Comparison of ENCODE assay signal across 21 cellular contexts in the genomic region with DNA sequence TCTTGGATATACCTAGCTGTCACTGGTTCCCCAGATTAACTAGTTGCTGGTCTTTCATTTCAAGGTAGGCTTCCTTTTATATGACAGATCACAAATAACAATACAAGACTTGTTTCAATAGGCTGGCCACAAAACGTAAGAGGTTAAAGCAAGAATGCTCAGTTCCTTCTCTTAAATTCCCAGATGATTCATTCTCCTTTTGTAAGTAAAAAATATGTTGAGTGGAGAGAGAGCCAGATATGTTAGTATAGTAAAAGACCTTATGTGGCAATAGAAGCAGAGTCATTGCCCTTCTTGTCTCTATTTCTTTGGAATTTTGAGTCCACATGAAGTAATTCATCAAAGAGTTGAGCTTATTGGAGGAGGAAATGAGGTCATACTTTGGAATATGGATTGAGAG.
DNase-seq lines count a peak whose midpoint lies in the region; ATAC-seq and TF ChIP-seq lines count a peak whose summit lies in the region.
"Had no signal": no experiment of that assay in that cellular context is flagged by ENCODE, and none has a peak within 500 bp of the region (broad histone marks: within the 10 kb centered on the region; RNA-seq: fewer than 3 reads in every experiment).

No MANE protein-coding gene starts in this region.

- no peaks in the 10 kb centered on the region for H3F3A ChIP-seq in GM23338 (replicated peaks; ENCODE audit: low read depth)

- H2AFZ ChIP-seq in GM23338: no peak overlapping the region
- H2AFZ ChIP-seq: GM23248 had no signal

- POLR2A ChIA-PET in activated CD4-positive, alpha-beta T cell treated with anti-CD3 and anti-CD28 coated beads, Interleukin-2, amount 10 ng/mL, durations not matched to agents 7 days and 5 days (lab: Charles Lee): no interaction called here

- H3K27me3 ChIP-seq in GM23338 (ENCODE audit: insufficient read depth): no peaks in the 10 kb centered on the region

- H3K4me1 ChIP-seq in GM23338 (ENCODE audit: insufficient read depth): peaks cover 6% of the 10 kb centered on the region; the same call in 1 of the 2 replicates

- H3K27ac ChIP-seq in GM23338 (ENCODE audit: low read depth): no peak overlapping the region
- H3K27ac ChIP-seq: GM23248 had no signal

- no peaks in the 10 kb centered on the region for H3K36me3 Mint-ChIP-seq in GM23338 (ENCODE audit: low read depth)
- H3K36me3 Mint-ChIP-seq in activated CD4-positive, alpha-beta T cell treated with anti-CD3 and anti-CD28 coated beads, Interleukin-2, amount 10 ng/mL, durations not matched to agents 7 days and 5 days (ENCODE audit: low read depth): no peaks in the 10 kb centered on the region
- H3K36me3 Mint-ChIP-seq: CD14-positive monocyte had no signal

- H3K4me2 ChIP-seq in GM23338: no peak overlapping the region

- no peak overlapping the region; the same call in 1 of the 2 replicates for H3K27ac Mint-ChIP-seq in GM23338
- no peak overlapping the region for H3K27ac Mint-ChIP-seq in activated CD4-positive, alpha-beta T cell treated with anti-CD3 and anti-CD28 coated beads, Interleukin-2, amount 10 ng/mL, durations not matched to agents 7 days and 5 days
- H3K27ac Mint-ChIP-seq: CD14-positive monocyte had no signal

- DNase-seq in GM23338 (ENCODE audit: low spot score) (peak; percentile 1), MV-4-11 (lab: John Stamatoyannopoulos, UW) (peak; percentile 1), dedifferentiated amniotic fluid mesenchymal stem cell (ENCODE audit: extremely low spot score) (peak; percentile 11), non-pigmented ciliary epithelial cell (ENCODE audit: low read depth) (peak; percentile 9), posterior cingulate gyrus (no peak), NCI-H146 treated with DMSO at 0.1 percent for 48 hours (lab: John Stamatoyannopoulos, UW; ENCODE audit: unreplicated experiment) (no peak)
- no peak for DNase-seq in activated CD4-positive, alpha-beta T cell treated with anti-CD3 and anti-CD28 coated beads, Interleukin-2, amount 10 ng/mL, durations not matched to agents 7 days and 5 days
- DNase-seq: AML-193, DMS79 treated with DMSO at 0.1 percent for 48 hours, GM23248, KBM-7, NCI-H1417, NCI-H187 treated with DMSO at 0.1 percent for 48 hours, NCI-H2227 treated with DMSO at 0.1 percent for 48 hours, NCI-H510A treated with DMSO at 0.1 percent for 48 hours, NCI-H82, RPMI8226, SIG-M5 had no signal

- no peak for TF ChIP-seq CTCF in GM23338 (conservative IDR thresholded peaks at IDR 0.05; ENCODE audit: low read depth in 2 of 2)

- intact Hi-C loops in posterior cingulate gyrus (cut with DNase I): no loop called here

- CTCF ChIA-PET in activated CD4-positive, alpha-beta T cell treated with anti-CD3 and anti-CD28 coated beads, Interleukin-2, amount 10 ng/mL, durations not matched to agents 7 days and 5 days (lab: Charles Lee): no interaction called here

- no peaks in the 10 kb centered on the region for H3K79me2 ChIP-seq in GM23338 (replicated peaks; ENCODE audit: insufficient read depth)

- no peak for ATAC-seq in GM23338
- ATAC-seq in GM21360 (IDR thresholded peaks at IDR 0.05; ENCODE audit: unreplicated experiment): no peak
- ATAC-seq: HCT116 had no signal

- peaks cover 17% of the 10 kb centered on the region; the same call in 2 of the 3 replicates for H3K4me1 Mint-ChIP-seq in GM23338
- H3K4me1 Mint-ChIP-seq in activated CD4-positive, alpha-beta T cell treated with anti-CD3 and anti-CD28 coated beads, Interleukin-2, amount 10 ng/mL, durations not matched to agents 7 days and 5 days: no peaks in the 10 kb centered on the region
- H3K4me1 Mint-ChIP-seq: CD14-positive monocyte had no signal

- no peak overlapping the region for H3K4me3 ChIP-seq in GM23338
- H3K4me3 ChIP-seq: GM23248 had no signal

- H3K27me3 Mint-ChIP-seq in GM23338 (ENCODE audit: insufficient read depth, low read depth, poor library complexity): no peaks in the 10 kb centered on the region
- no peaks in the 10 kb centered on the region for H3K27me3 Mint-ChIP-seq in activated CD4-positive, alpha-beta T cell treated with anti-CD3 and anti-CD28 coated beads, Interleukin-2, amount 10 ng/mL, durations not matched to agents 7 days and 5 days

- no peaks in the 10 kb centered on the region for H3K9me3 Mint-ChIP-seq in GM23338
- peaks cover 2% of the 10 kb centered on the region for H3K9me3 Mint-ChIP-seq in activated CD4-positive, alpha-beta T cell treated with anti-CD3 and anti-CD28 coated beads, Interleukin-2, amount 10 ng/mL, durations not matched to agents 7 days and 5 days

- no peaks in the 10 kb centered on the region for H3K9me2 ChIP-seq in GM23338 (ENCODE audit: insufficient read depth)

- no peaks in the 10 kb centered on the region for H4K20me1 ChIP-seq in GM23338 (replicated peaks; ENCODE audit: insufficient read depth)

- no peaks in the 10 kb centered on the region for H3K36me3 ChIP-seq in GM23338 (ENCODE audit: insufficient read depth)

- no peak overlapping the region for H3K4me3 Mint-ChIP-seq in GM23338
- H3K4me3 Mint-ChIP-seq in activated CD4-positive, alpha-beta T cell treated with anti-CD3 and anti-CD28 coated beads, Interleukin-2, amount 10 ng/mL, durations not matched to agents 7 days and 5 days: no peak overlapping the region
- H3K4me3 Mint-ChIP-seq: CD14-positive monocyte had no signal

TF ChIP-seq in GM23338, 12 proteins besides CTCF, POLR2A, EP300 and RAD21 (continues in another document):
- TF ChIP-seq, protein P1, sequence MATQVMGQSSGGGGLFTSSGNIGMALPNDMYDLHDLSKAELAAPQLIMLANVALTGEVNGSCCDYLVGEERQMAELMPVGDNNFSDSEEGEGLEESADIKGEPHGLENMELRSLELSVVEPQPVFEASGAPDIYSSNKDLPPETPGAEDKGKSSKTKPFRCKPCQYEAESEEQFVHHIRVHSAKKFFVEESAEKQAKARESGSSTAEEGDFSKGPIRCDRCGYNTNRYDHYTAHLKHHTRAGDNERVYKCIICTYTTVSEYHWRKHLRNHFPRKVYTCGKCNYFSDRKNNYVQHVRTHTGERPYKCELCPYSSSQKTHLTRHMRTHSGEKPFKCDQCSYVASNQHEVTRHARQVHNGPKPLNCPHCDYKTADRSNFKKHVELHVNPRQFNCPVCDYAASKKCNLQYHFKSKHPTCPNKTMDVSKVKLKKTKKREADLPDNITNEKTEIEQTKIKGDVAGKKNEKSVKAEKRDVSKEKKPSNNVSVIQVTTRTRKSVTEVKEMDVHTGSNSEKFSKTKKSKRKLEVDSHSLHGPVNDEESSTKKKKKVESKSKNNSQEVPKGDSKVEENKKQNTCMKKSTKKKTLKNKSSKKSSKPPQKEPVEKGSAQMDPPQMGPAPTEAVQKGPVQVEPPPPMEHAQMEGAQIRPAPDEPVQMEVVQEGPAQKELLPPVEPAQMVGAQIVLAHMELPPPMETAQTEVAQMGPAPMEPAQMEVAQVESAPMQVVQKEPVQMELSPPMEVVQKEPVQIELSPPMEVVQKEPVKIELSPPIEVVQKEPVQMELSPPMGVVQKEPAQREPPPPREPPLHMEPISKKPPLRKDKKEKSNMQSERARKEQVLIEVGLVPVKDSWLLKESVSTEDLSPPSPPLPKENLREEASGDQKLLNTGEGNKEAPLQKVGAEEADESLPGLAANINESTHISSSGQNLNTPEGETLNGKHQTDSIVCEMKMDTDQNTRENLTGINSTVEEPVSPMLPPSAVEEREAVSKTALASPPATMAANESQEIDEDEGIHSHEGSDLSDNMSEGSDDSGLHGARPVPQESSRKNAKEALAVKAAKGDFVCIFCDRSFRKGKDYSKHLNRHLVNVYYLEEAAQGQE (IDR thresholded peaks at IDR 0.05; ENCODE audit: unreplicated experiment): no peak

Comparison
In these comparisons a context has a peak if more than half of its experiments do, and no peak if none do; other contexts are left out.
1. DNase-seq: peak in GM23338 (single experiment), MV-4-11 (single experiment), dedifferentiated amniotic fluid mesenchymal stem cell (single experiment) and non-pigmented ciliary epithelial cell (single experiment); none in posterior cingulate gyrus (0 of 10), NCI-H146 treated with DMSO at 0.1 percent for 48 hours (single experiment) and activated CD4-positive, alpha-beta T cell treated with anti-CD3 and anti-CD28 coated beads, Interleukin-2, amount 10 ng/mL, durations not matched to agents 7 days and 5 days (single experiment).